Comparison of ENCODE assay signal across 32 cellular contexts in the genomic region with DNA sequence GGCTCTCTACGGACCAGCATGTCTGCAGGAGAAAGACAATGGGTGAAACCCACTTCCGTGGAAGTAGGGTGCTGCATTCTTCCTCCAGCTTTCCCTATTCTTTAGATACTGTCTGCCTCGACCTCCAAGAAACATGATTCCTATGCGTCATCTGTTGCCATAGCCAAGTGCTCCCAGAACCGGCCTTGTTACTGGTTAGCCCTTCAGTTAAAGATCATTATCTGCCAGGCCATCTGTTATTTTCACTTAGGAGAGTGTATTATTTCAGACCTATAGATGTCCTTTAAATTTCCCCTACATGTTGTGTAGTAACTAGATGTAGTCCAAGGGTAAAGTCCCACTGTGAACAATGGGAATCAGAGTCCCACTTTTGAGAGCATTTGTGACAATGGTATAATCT.
DNase-seq lines count a peak whose midpoint lies in the region; ATAC-seq, FAIRE-seq and TF ChIP-seq lines count a peak whose summit lies in the region.
"Had no signal": no experiment of that assay in that cellular context is flagged by ENCODE, and none has a peak within 500 bp of the region (broad histone marks: within the 10 kb centered on the region; RNA-seq: fewer than 3 reads in every experiment).

No MANE protein-coding gene starts in this region.

- TF ChIP-seq CTCF in kidney (IDR thresholded peaks at IDR 0.05; ENCODE audit: borderline replicate concordance, extremely low read depth, insufficient read depth) (no peak), gastrocnemius medialis (IDR thresholded peaks at IDR 0.05 in 4 of 5, conservative IDR thresholded peaks at IDR 0.05 in 1 of 5) (no peak)

- H3K4me1 Mint-ChIP-seq in immature natural killer cell, result no peaks in the 10 kb centered on the region
- H3K4me1 Mint-ChIP-seq: activated naive CD8-positive, alpha-beta T cell treated with anti-CD3 and anti-CD28 coated beads, Interleukin-2, amount 50 U/mL, for 24 hours; IgD-negative memory B cell; T-helper 17 cell had no signal

- peak overlapping the region; percentile 47 to 51 for H3K4me3 ChIP-seq in kidney (ENCODE audit: low read length in 2 of 2)
- peak overlapping the region in 3 of 4 donors; percentile 14 to 38 (median 35) for H3K4me3 ChIP-seq in gastrocnemius medialis
- H3K4me3 ChIP-seq: BLaER1, cardiac muscle cell, colonic mucosa, mucosa of descending colon, smooth muscle cell, testis, vagina had no signal

- H3K4me3 Mint-ChIP-seq in immature natural killer cell, result no peak overlapping the region
- H3K4me3 Mint-ChIP-seq: activated naive CD8-positive, alpha-beta T cell treated with anti-CD3 and anti-CD28 coated beads, Interleukin-2, amount 50 U/mL, for 24 hours; IgD-negative memory B cell; natural killer cell treated with Interleukin-12 subunit alpha and Interleukin-12 subunit beta and Interleukin-15 and Interleukin-18, amount 100 ng/mL, for 72 hours; T-helper 17 cell had no signal

- H3K36me3 ChIP-seq in kidney (ENCODE audit: control insufficient read depth in 1 of 2, insufficient read depth in 2 of 2, low read length in 2 of 2), result no peaks in the 10 kb centered on the region
- no peaks in the 10 kb centered on the region for H3K36me3 ChIP-seq in gastrocnemius medialis
- H3K36me3 ChIP-seq: BLaER1, cardiac muscle cell, colonic mucosa, vagina had no signal

- intact Hi-C loops in kidney (cut with DNase I) (no loop called here), gastrocnemius medialis (cut with DNase I; ENCODE audit: low total_unique reads) (loop anchor here (5.0 to 10.0 kb wide), 4 partner anchors 87 to 265 kb away; a partner anchor contains a TSS)

- H3K4me1 ChIP-seq in kidney (ENCODE audit: control insufficient read depth in 1 of 2, insufficient read depth in 1 of 2, low read depth in 1 of 2, low read length in 2 of 2) (peaks cover 0 to 3% of the 10 kb centered on the region in 2 donors), gastrocnemius medialis (peaks cover 13 to 25% of the 10 kb centered on the region in 2 donors)
- H3K4me1 ChIP-seq: colonic mucosa, testis, vagina had no signal

- DNase-seq in DMS 273 treated with DMSO at 0.1 percent for 48 hours (lab: John Stamatoyannopoulos, UW) (peak; percentile 85), NCI-H524 (lab: John Stamatoyannopoulos, UW) (peak; percentile 35 to 84), kidney (no peak), gastrocnemius medialis (no peak), immature natural killer cell (no peak)
- no peak for DNase-seq in stimulated activated CD4-positive, alpha-beta T cell treated with anti-CD3 and anti-CD28 coated beads, Interleukin-4, amount 100 ng/mL, for 4 hours
- DNase-seq: activated CD4-positive, alpha-beta T cell treated with anti-CD3 and anti-CD28 coated beads, Interleukin-2, amount 50 U/mL, for 48 hours; activated naive CD4-positive, alpha-beta T cell; activated naive CD8-positive, alpha-beta T cell treated with anti-CD3 and anti-CD28 coated beads, Interleukin-2, amount 50 U/mL, for 24 hours; colonic mucosa; effector CD4-positive, alpha-beta T cell; hypothalamus; mucosa of descending colon; MV-4-11; NCI-H1436; NCI-H2081; NCI-H345; stimulated activated naive CD8-positive, alpha-beta T cell treated with anti-CD3 and anti-CD28 coated beads, Interleukin-15, Interleukin-2, amounts not matched to agents 100 U/mL and 50 U/mL, for 24 hours; T-helper 17 cell; testis had no signal

- peaks cover 0 to 7% (median 2%) of the 10 kb centered on the region in 6 donors for H3K9me3 Mint-ChIP-seq in immature natural killer cell
- H3K9me3 Mint-ChIP-seq: natural killer cell treated with Interleukin-12 subunit alpha and Interleukin-12 subunit beta and Interleukin-15 and Interleukin-18, amount 100 ng/mL, for 72 hours had no signal

- in situ Hi-C loops in gastrocnemius medialis (cut with MboI; ENCODE audit: low sequenced_read_pairs in 4 of 4), result no loop called here

- peaks cover 0 to 1% (median under 1%) of the 10 kb centered on the region in 3 donors for H3K27me3 Mint-ChIP-seq in immature natural killer cell (ENCODE audit: low read depth in 3 of 3)
- H3K27me3 Mint-ChIP-seq: IgD-negative memory B cell; natural killer cell treated with Interleukin-12 subunit alpha and Interleukin-12 subunit beta and Interleukin-15 and Interleukin-18, amount 100 ng/mL, for 72 hours; T-helper 17 cell had no signal

- ATAC-seq in gastrocnemius medialis, result no peak
- no peak for ATAC-seq in HG03139 (IDR thresholded peaks at IDR 0.05; ENCODE audit: unreplicated experiment)
- ATAC-seq: activated CD4-positive, CD25-positive, alpha-beta regulatory T cell treated with anti-CD3 and anti-CD28 coated beads, Interleukin-2, amount 50 U/mL, for 24 hours; activated naive CD8-positive, alpha-beta T cell treated with anti-CD3 and anti-CD28 coated beads, Interleukin-2, amount 50 U/mL, for 24 hours; left lobe of liver; mucosa of descending colon; natural killer cell treated with Interleukin-12 subunit alpha and Interleukin-12 subunit beta and Interleukin-15 and Interleukin-18, amount 100 ng/mL, for 72 hours; stimulated activated naive CD8-positive, alpha-beta T cell treated with anti-CD3 and anti-CD28 coated beads, Interleukin-15, Interleukin-2, amounts not matched to agents 100 U/mL and 50 U/mL, for 24 hours; T-helper 17 cell had no signal

- H3K9me3 ChIP-seq in kidney (ENCODE audit: control insufficient read depth in 1 of 2, low read length in 2 of 2), result no peaks in the 10 kb centered on the region
- no peaks in the 10 kb centered on the region for H3K9me3 ChIP-seq in gastrocnemius medialis
- H3K9me3 ChIP-seq: BLaER1, colonic mucosa, mucosa of descending colon, testis, vagina had no signal

- H3K27me3 ChIP-seq in gastrocnemius medialis, result no peaks in the 10 kb centered on the region
- H3K27me3 ChIP-seq: BLaER1, cardiac muscle cell, colonic mucosa, testis, vagina had no signal

- TF ChIP-seq POLR2A in gastrocnemius medialis (IDR thresholded peaks at IDR 0.05), result no peak

- H3K27ac Mint-ChIP-seq in immature natural killer cell, result no peak overlapping the region
- H3K27ac Mint-ChIP-seq: activated naive CD8-positive, alpha-beta T cell treated with anti-CD3 and anti-CD28 coated beads, Interleukin-2, amount 50 U/mL, for 24 hours; IgD-negative memory B cell; natural killer cell treated with Interleukin-12 subunit alpha and Interleukin-12 subunit beta and Interleukin-15 and Interleukin-18, amount 100 ng/mL, for 72 hours; T-helper 17 cell had no signal

- peak overlapping the region in 1 of 2 donors; percentile 51 for H3K9ac ChIP-seq in kidney (ENCODE audit: low read length in 2 of 2)
- H3K9ac ChIP-seq: BLaER1 had no signal

- H3K27ac ChIP-seq in kidney (ENCODE audit: low read depth in 2 of 2, low read length in 2 of 2), result peak overlapping the region; percentile 58 to 71
- H3K27ac ChIP-seq in gastrocnemius medialis, result peak overlapping the region; percentile 35 to 96 (median 92)
- H3K27ac ChIP-seq: BLaER1, cardiac muscle cell, colonic mucosa, testis, vagina had no signal

- no peak for FAIRE-seq in kidney (lab: Jason Lieb, UNC)
- FAIRE-seq: astrocyte, GM12892, TTC549 had no signal

- H3K36me3 Mint-ChIP-seq in immature natural killer cell, result no peaks in the 10 kb centered on the region
- H3K36me3 Mint-ChIP-seq: IgD-negative memory B cell; natural killer cell treated with Interleukin-12 subunit alpha and Interleukin-12 subunit beta and Interleukin-15 and Interleukin-18, amount 100 ng/mL, for 72 hours had no signal

Comparison
In these comparisons a context has a peak if more than half of its experiments do, and no peak if none do; other contexts are left out.
1. DNase-seq: peak in DMS 273 treated with DMSO at 0.1 percent for 48 hours (single experiment) and NCI-H524 (2 of 2); none in kidney (single experiment), gastrocnemius medialis (0 of 2), stimulated activated CD4-positive, alpha-beta T cell treated with anti-CD3 and anti-CD28 coated beads, Interleukin-4, amount 100 ng/mL, for 4 hours (0 of 2) and immature natural killer cell (0 of 3).